Comparison of ENCODE assay signal across 9 cellular contexts in the genomic region with DNA sequence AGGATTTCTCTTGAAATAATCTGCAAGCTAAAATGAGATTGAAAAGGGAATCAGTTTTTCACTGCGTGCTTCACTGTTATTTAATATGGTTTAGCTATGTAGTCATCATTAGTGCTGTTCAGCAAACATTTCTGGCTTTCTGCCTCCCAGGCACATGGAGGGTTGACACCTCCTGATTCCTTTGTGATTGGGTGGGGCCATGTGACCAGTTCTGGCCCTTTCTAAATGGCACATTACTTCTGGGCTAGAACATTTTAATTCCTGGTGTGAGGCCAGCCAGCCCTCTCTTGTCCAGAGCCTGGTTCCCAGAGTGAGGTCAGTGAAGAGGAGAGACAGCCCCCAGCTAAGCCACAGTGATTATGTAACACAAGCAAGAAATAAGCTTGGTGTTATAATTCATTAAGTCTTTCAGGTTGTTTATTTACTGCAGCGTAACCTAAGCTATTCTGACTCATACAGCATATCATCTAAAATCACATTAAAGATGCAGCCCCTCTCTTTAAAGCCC. TPM values are rescaled to one million over a fixed set of nuclear protein-coding genes. Genes with fewer than 3 reads are reported as not detected.
DNase-seq lines count a peak whose midpoint lies in the region; ATAC-seq, FAIRE-seq and TF ChIP-seq lines count a peak whose summit lies in the region.
"Had no signal": no experiment of that assay in that cellular context is flagged by ENCODE, and none has a peak within 500 bp of the region (broad histone marks: within the 10 kb centered on the region; RNA-seq: fewer than 3 reads in every experiment).

No MANE protein-coding gene starts in this region.

- no peaks in the 10 kb centered on the region for H3K27me3 Mint-ChIP-seq in osteocyte (ENCODE audit: unreplicated experiment)

- DNase-seq in COR-L47 (lab: John Stamatoyannopoulos, UW) (peak; percentile 38), RPMI7951 (ENCODE audit: low read depth) (peak; percentile 90), fibroblast of the aortic adventitia (ENCODE audit: low read depth) (peak; percentile 81), osteocyte (ENCODE audit: extremely low spot score, unreplicated experiment) (no peak), DMS153 (lab: John Stamatoyannopoulos, UW) (no peak), GM12891 (ENCODE audit: insufficient read length, low spot score) (no peak), OCI-M1 (lab: John Stamatoyannopoulos, UW) (no peak)
- DNase-seq: activated T-cell treated with anti-CD3 and anti-CD28 coated beads, Interleukin-2, amount 50 U/mL, for 48 hours had no signal

- no peak for ATAC-seq in HG03565 (IDR thresholded peaks at IDR 0.05; ENCODE audit: unreplicated experiment)

- H3K27ac Mint-ChIP-seq in osteocyte (ENCODE audit: unreplicated experiment) = peak overlapping the region; percentile 56

- TF ChIP-seq POLR2A in GM12891 (IDR thresholded peaks at IDR 0.05; ENCODE audit: low read depth, low read length) = no peak

- peaks cover 3% of the 10 kb centered on the region for H3K9me3 Mint-ChIP-seq in osteocyte (ENCODE audit: unreplicated experiment)

- peaks cover 40% of the 10 kb centered on the region for H3K4me1 Mint-ChIP-seq in osteocyte (ENCODE audit: unreplicated experiment)

- H3K36me3 Mint-ChIP-seq in osteocyte (ENCODE audit: unreplicated experiment) = no peaks in the 10 kb centered on the region

- H3K4me3 Mint-ChIP-seq in osteocyte (ENCODE audit: unreplicated experiment) = no peak overlapping the region

- H3K4me3 ChIP-seq in fibroblast of the aortic adventitia (ENCODE audit: low read depth, low read length) = no peak overlapping the region

- no peak for FAIRE-seq in GM12891 (lab: Jason Lieb, UNC)

- TF ChIP-seq CTCF in fibroblast of the aortic adventitia (IDR thresholded peaks at IDR 0.05; ENCODE audit: insufficient read depth, low read length) (no peak), osteocyte (IDR thresholded peaks at IDR 0.05) (no peak)

TF ChIP-seq in GM12891, 5 proteins besides CTCF, POLR2A, EP300 and RAD21:
- TF ChIP-seq POU2F2 (IDR thresholded peaks at IDR 0.05; ENCODE audit: low read depth, low read length) (no peak), TAF1 (IDR thresholded peaks at IDR 0.05; ENCODE audit: low read depth, low read length) (no peak), SPI1 (IDR thresholded peaks at IDR 0.05; ENCODE audit: low read depth, low read length) (no peak), POLR2AphosphoS5 (IDR thresholded peaks at IDR 0.05; ENCODE audit: low read depth, low read length) (no peak), PAX5 (IDR thresholded peaks at IDR 0.05; ENCODE audit: insufficient read depth, low read length, severe bottlenecking) (no peak)
TF ChIP-seq in GM12891: peak in this region for 0.

RNA-seq across cellular contexts. Expression of gene ARSI, which starts 17.4 kb away (rescaled TPM):
- 0.10 TPM in 1 of 2 replicates, not detected in the other for total RNA-seq in RPMI7951 (2014; rRNA removed; shearing (Covaris generic))
- total RNA-seq in fibroblast of the aortic adventitia (ENCODE audit: low replicate concordance) (1.5 and 2.1 TPM in 2 replicates), osteocyte (0.51 and 0.81 TPM in 2 replicates)
- polyA plus RNA-seq in GM12891 (2012; ENCODE audit: low read depth, missing spikeins) = not detected

RNA-seq across cellular contexts. Expression of gene CAMK2A, which starts 30.5 kb away (rescaled TPM):
- 0.60 and 1.1 TPM in 2 replicates for total RNA-seq in RPMI7951 (2014; rRNA removed; shearing (Covaris generic))
- total RNA-seq in fibroblast of the aortic adventitia (ENCODE audit: low replicate concordance) (0.09 TPM in 1 of 2 replicates, not detected in the other), osteocyte (not detected in 2 replicates)
- polyA plus RNA-seq in GM12891 (2012; ENCODE audit: low read depth, missing spikeins) = 0.06 TPM

RNA-seq across cellular contexts. Expression of gene TCOF1, which starts 37.4 kb away (rescaled TPM):
- 19.1 and 21.4 TPM in 2 replicates for total RNA-seq in RPMI7951 (2014; rRNA removed; shearing (Covaris generic))
- total RNA-seq in fibroblast of the aortic adventitia (ENCODE audit: low replicate concordance) = 8.3 and 23.1 TPM in 2 replicates
- total RNA-seq in osteocyte = 28.6 and 32.5 TPM in 2 replicates
- polyA plus RNA-seq in GM12891 (2012; ENCODE audit: low read depth, missing spikeins) = 22.5 TPM

Comparison
In these comparisons a context has a peak if more than half of its experiments do, and no peak if none do; other contexts are left out.
1. DNase-seq: peak in COR-L47 (single experiment), RPMI7951 (single experiment) and fibroblast of the aortic adventitia (single experiment); none in osteocyte (single experiment), DMS153 (single experiment), GM12891 (single experiment) and OCI-M1 (single experiment).